10 cellular contexts compared by ENCODE assay signal in the genomic region with DNA sequence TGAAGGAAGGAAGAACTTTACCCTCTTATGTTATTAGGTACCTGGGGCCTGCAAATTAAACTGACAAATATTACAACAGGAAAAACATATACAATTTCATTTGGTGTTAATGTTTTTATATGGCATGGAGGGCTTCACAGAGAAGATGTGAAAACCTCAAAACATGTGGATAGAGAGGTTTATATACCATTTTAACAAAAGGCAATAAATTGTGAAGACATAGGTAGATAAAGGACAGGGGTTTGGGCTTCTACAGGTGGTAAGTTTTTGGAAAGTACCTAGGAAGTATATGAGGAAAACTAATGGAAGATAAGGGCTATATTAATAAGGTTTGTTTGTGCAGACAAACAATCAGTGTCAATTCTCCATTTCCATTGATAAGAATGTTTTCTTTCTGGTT.
"Had no signal": no experiment of that assay in that cellular context is flagged by ENCODE, and none has a peak within 500 bp of the region (broad histone marks: within the 10 kb centered on the region; RNA-seq: fewer than 3 reads in every experiment).

No MANE protein-coding gene starts in this region.

- H3K4me3 Mint-ChIP-seq: GM23338, H9, HFFc6, IgD-negative memory B cell had no signal

- DNase-seq: H9, HCEC 1CT, HFFc6, KBM-7 had no signal

- H3K27ac Mint-ChIP-seq: GM23338, H9, HFFc6, IgD-negative memory B cell had no signal

- H3K27ac ChIP-seq: HL-60 had no signal

- FAIRE-seq: H1, H54, HepG2 had no signal

- H3K4me3 ChIP-seq: GM23338 had no signal

- ATAC-seq: GM23338, HepG2 had no signal

- H3K27me3 Mint-ChIP-seq: IgD-negative memory B cell had no signal
